ENCODE assay signal across 20 cellular contexts in the genomic region with DNA sequence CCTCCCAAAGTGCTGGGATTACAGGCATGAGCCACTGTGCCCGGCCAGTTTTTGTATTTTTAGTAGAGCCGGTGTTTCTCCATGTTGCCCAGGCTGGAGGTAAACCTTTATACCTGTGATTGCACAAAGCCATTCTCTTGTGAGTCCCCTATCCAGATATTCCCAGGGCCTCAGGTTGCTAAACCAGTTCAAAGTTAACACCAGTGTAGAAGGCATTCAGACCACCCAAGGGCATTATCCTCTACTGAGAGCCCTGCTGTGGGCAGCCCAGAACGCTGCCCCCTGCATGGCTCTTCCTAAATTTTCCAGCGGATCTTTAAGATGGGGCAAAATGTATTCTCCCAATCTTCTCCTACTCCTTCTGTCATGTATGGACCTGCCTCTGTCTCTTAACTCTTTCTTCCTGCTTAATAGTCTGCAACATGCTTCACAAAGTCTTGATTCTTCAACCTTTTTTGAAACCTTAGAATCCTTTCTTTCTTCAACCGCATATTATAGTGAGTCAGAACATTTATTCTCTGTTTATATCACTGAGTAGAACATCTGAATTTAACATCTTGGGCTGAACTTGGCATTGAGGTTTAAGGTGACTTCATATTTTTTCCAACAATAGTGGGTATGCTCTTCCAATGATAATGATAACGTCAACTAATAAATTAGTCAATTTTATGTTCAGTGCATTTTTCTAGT. TPM values are rescaled to one million over a fixed set of nuclear protein-coding genes. Genes with fewer than 3 reads are reported as not detected.
A peak's percentile ranks its signal among the peaks of the same experiment; 100 is the strongest.
DNase-seq lines count a peak whose midpoint lies in the region; ATAC-seq and TF ChIP-seq lines count a peak whose summit lies in the region.
"Had no signal": no experiment of that assay in that cellular context is flagged by ENCODE, and none has a peak within 500 bp of the region (broad histone marks: within the 10 kb centered on the region; RNA-seq: fewer than 3 reads in every experiment).

No MANE protein-coding gene starts in this region.

- H3K4me1 ChIP-seq in cardiac muscle cell (ENCODE audit: low read depth): peaks cover 23% of the 10 kb centered on the region

- H3K27ac ChIP-seq in cardiac muscle cell: peak overlapping the region; percentile 64
- peak overlapping the region; percentile 37 for H3K27ac ChIP-seq in caudate nucleus (ENCODE audit: low read depth, low read length)
- H3K27ac ChIP-seq: PC-9 had no signal

- intact Hi-C loops in left ventricle myocardium superior (cut with micrococcal nuclease): no loop called here

- H3K4me3 Mint-ChIP-seq in memory B cell (no peak overlapping the region), type B pancreatic cell (no peak overlapping the region)
- H3K4me3 Mint-ChIP-seq: activated T-cell treated with anti-CD3 and anti-CD28 coated beads, Interleukin-2, amount 50 U/mL, for 4 hours; CD14-positive monocyte had no signal

- H3K27me3 Mint-ChIP-seq in memory B cell (no peaks in the 10 kb centered on the region), type B pancreatic cell (no peaks in the 10 kb centered on the region)

- H3K27ac Mint-ChIP-seq in memory B cell (peak overlapping the region; percentile 52), type B pancreatic cell (peak overlapping the region; percentile 22)

- DNase-seq in cardiac muscle cell (ENCODE audit: low read depth in 1 of 2, low spot score in 1 of 2) (no peak), left ventricle myocardium superior (no peak), caudate nucleus (lab: John Stamatoyannopoulos, UW) (no peak), memory B cell (ENCODE audit: low spot score in 2 of 2) (no peak), type B pancreatic cell (ENCODE audit: extremely low spot score, unreplicated experiment) (no peak), GM03348 (ENCODE audit: low spot score) (no peak)
- DNase-seq in activated CD4-positive, alpha-beta T cell treated with anti-CD3 and anti-CD28 coated beads for 48 hours: no peak
- DNase-seq: 8988T; activated CD4-positive, alpha-beta T cell treated with anti-CD3 and anti-CD28 coated beads, Interleukin-2, amount 50 U/mL, for 48 hours; activated T-cell treated with anti-CD3 and anti-CD28 coated beads, Interleukin-2, amount 50 U/mL, for 4 hours; glutamatergic neuron; islet precursor cell; mucosa of descending colon; NCI-H2029 treated with DMSO at 0.1 percent for 48 hours; PC-9; stimulated activated CD4-positive, alpha-beta T cell treated with anti-CD3 and anti-CD28 coated beads, Interleukin-4, amount 100 ng/mL, for 1 hour; stimulated activated CD8-positive, alpha-beta memory T cell treated with anti-CD3 and anti-CD28 coated beads, Interleukin-4, amount 100 ng/mL, for 48 hours had no signal

- H3K36me3 Mint-ChIP-seq in memory B cell (peaks cover 10% of the 10 kb centered on the region), type B pancreatic cell (peaks cover 19% of the 10 kb centered on the region)

- ATAC-seq in left ventricle myocardium superior: no peak
- ATAC-seq in memory B cell (ENCODE audit: low read depth): no peak
- no peak for ATAC-seq in HG02610 (IDR thresholded peaks at IDR 0.05; ENCODE audit: unreplicated experiment)
- ATAC-seq: activated T-cell treated with anti-CD3 and anti-CD28 coated beads, Interleukin-2, amount 50 U/mL, for 4 hours; mucosa of descending colon had no signal

- H3K4me1 Mint-ChIP-seq in memory B cell (peaks cover 8% of the 10 kb centered on the region), type B pancreatic cell (ENCODE audit: unreplicated experiment) (peaks cover 33% of the 10 kb centered on the region)

- H3K27me3 ChIP-seq in cardiac muscle cell: no peaks in the 10 kb centered on the region
- H3K27me3 ChIP-seq: tibial nerve had no signal

- peaks cover 7% of the 10 kb centered on the region for H3K36me3 ChIP-seq in cardiac muscle cell

- TF ChIP-seq CTCF in cardiac muscle cell (IDR thresholded peaks at IDR 0.05; ENCODE audit: low read depth, low read length) (no peak), type B pancreatic cell (conservative IDR thresholded peaks at IDR 0.05) (no peak)

- H3K9me3 Mint-ChIP-seq in memory B cell (no peaks in the 10 kb centered on the region), type B pancreatic cell (no peaks in the 10 kb centered on the region)
- H3K9me3 Mint-ChIP-seq: activated T-cell treated with anti-CD3 and anti-CD28 coated beads, Interleukin-2, amount 50 U/mL, for 4 hours; CD14-positive monocyte had no signal

- no peak overlapping the region for H3K4me3 ChIP-seq in cardiac muscle cell
- H3K4me3 ChIP-seq: mucosa of descending colon, PC-9, tibial nerve had no signal

- H3K9me3 ChIP-seq in cardiac muscle cell (ENCODE audit: low read depth): no peaks in the 10 kb centered on the region
- H3K9me3 ChIP-seq: mucosa of descending colon, tibial nerve had no signal

RNA-seq across cellular contexts. Expression of a gene that starts 36.0 kb away (rescaled TPM):
- total RNA-seq in cardiac muscle cell: 45.4 and 72.0 TPM in 2 replicates
- 34.1 and 51.8 TPM in 2 replicates for polyA plus RNA-seq in cardiac muscle cell
- 78.4 TPM for total RNA-seq in left ventricle myocardium superior
- 55.1 and 58.7 TPM in 2 replicates for total RNA-seq in type B pancreatic cell (ENCODE audit: low replicate concordance)
